29 cellular contexts compared by ENCODE assay signal in genomic region chr7:80847027-80847426, GRCh38.
"Had no signal": no experiment of that assay in that cellular context is flagged by ENCODE, and none has a peak within 500 bp of the region (broad histone marks: within the 10 kb centered on the region; RNA-seq: fewer than 3 reads in every experiment).

No MANE protein-coding gene starts in this region.

- H3K4me1 Mint-ChIP-seq: activated CD4-positive, alpha-beta T cell treated with anti-CD3 and anti-CD28 coated beads for 36 hours; naive B cell had no signal

- H3K36me3 ChIP-seq: cardiac muscle cell, neutrophil, ovary, suprapubic skin, tibial artery had no signal

- H3K9me3 ChIP-seq: body of pancreas, neutrophil, ovary, suprapubic skin, tibial artery had no signal

- H3K9me3 Mint-ChIP-seq: nephron progenitor cell had no signal

- H3K27me3 Mint-ChIP-seq: activated CD4-positive, alpha-beta T cell treated with anti-CD3 and anti-CD28 coated beads for 36 hours; activated naive CD8-positive, alpha-beta T cell; naive B cell; progenitor cell of endocrine pancreas had no signal

- H3K27ac ChIP-seq: body of pancreas, cardiac muscle cell, coronary artery, dorsolateral prefrontal cortex, neutrophil, ovary, suprapubic skin, tibial artery had no signal

- H3K4me3 ChIP-seq: body of pancreas, cardiac muscle cell, coronary artery, dorsolateral prefrontal cortex, ovary, suprapubic skin, tibial artery had no signal

- DNase-seq: activated CD4-positive, alpha-beta T cell treated with anti-CD3 and anti-CD28 coated beads for 36 hours; activated CD4-positive, CD25-positive, alpha-beta regulatory T cell; activated naive CD4-positive, alpha-beta T cell; activated T-cell treated with anti-CD3 and anti-CD28 coated beads for 4 hours; activated T-cell treated with anti-CD3 and anti-CD28 coated beads, Interleukin-2, amount 50 U/mL, for 72 hours; anterior cingulate cortex; body of pancreas; dorsolateral prefrontal cortex; effector memory CD4-positive, alpha-beta T cell; head of caudate nucleus; hippocampal formation; left cardiac atrium; left ventricle myocardium superior; naive B cell; nephron progenitor cell; ovary; retina; small intestine; stimulated activated CD4-positive, alpha-beta T cell treated with anti-CD3 and anti-CD28 coated beads, Interleukin-2, amount 100 ng/mL, for 24 hours; stimulated activated naive CD4-positive, alpha-beta T cell; T-helper 1 cell; tibial artery had no signal

- H3K36me3 Mint-ChIP-seq: activated naive CD8-positive, alpha-beta T cell; naive B cell had no signal

- H3K4me3 Mint-ChIP-seq: activated CD4-positive, alpha-beta T cell treated with anti-CD3 and anti-CD28 coated beads for 36 hours; activated naive CD8-positive, alpha-beta T cell; activated T-cell treated with anti-CD3 and anti-CD28 coated beads, Interleukin-2, amount 50 U/mL, for 72 hours; naive B cell; nephron progenitor cell; T-helper 2 cell treated with Interferon-gamma antibody and Interleukin-4, amounts not matched to agents 5 μg/mL and 100 μg/mL, for 36 hours had no signal

- H3K27ac Mint-ChIP-seq: activated CD4-positive, alpha-beta T cell treated with anti-CD3 and anti-CD28 coated beads for 36 hours; activated naive CD8-positive, alpha-beta T cell; activated T-cell treated with anti-CD3 and anti-CD28 coated beads, Interleukin-2, amount 50 U/mL, for 72 hours; naive B cell; progenitor cell of endocrine pancreas; T-helper 2 cell treated with Interferon-gamma antibody and Interleukin-4, amounts not matched to agents 5 μg/mL and 100 μg/mL, for 36 hours had no signal

- H3K27me3 ChIP-seq: body of pancreas, cardiac muscle cell, dorsolateral prefrontal cortex, neutrophil, ovary, suprapubic skin, tibial artery had no signal

- H3K4me1 ChIP-seq: body of pancreas had no signal
